Comparison of ENCODE assay signal across 8 cellular contexts in the genomic region with DNA sequence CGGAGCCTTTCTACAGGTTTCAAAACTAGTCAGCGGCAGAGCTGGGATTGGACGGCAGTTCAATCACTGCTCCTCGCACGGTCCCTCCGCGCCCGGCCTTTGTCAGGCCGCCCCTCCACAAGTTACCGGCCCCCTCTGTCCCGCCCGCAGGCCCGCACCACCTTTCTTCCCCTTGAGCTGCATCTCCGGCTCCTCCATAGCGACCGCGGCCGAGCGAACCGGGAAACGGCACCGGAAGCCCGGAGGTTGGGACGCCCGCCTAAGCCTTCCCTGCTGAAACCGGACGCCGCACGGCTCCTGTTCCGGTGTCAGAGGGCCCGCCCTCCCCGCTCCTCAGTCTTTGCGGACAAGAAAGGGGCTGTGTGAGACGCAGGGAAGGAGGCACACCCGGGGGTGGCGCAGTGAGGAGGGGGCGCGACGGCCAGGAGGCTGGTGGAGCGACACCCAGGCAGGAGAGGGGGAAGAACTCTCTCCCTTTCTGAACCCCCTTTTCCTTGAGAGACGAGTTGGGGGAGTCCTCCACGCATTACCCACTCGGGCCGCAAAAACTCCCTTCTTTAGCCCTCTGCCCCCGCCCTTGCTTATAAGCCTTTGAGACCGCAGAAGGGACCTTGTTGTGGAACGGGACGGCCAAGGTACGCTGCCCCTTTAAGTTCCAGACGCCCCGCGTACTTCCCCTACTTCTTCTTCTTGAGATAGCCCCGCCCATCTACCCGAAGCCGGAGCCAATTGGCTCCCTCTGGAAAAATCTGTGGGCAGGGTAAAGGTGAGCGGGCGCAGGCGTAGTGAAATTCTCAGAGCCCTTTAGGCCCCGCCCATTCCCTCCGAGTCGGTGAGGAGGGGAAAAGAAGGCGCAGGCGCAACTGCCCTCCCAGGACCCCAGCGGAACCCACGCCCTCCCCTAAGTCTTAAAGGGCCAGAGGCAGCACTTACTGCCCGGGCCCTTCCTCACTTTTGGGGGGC. TPM values are rescaled to one million over a fixed set of nuclear protein-coding genes. Genes with fewer than 3 reads are reported as not detected.
A peak's percentile ranks its signal among the peaks of the same experiment; 100 is the strongest.
DNase-seq lines count a peak whose midpoint lies in the region; ATAC-seq, FAIRE-seq and TF ChIP-seq lines count a peak whose summit lies in the region.

Gene BORCS8 (minus strand): TSS at position 233 of the 963 bp plus-strand sequence. CDS start 35 bp downstream, at position 198.
A gene with protein sequence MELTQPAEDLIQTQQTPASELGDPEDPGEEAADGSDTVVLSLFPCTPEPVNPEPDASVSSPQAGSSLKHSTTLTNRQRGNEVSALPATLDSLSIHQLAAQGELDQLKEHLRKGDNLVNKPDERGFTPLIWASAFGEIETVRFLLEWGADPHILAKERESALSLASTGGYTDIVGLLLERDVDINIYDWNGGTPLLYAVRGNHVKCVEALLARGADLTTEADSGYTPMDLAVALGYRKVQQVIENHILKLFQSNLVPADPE (plus strand): TSS at position 339 of the 963 bp plus-strand sequence. CDS start 1,689 bp downstream, outside the sequence.

- FAIRE-seq in islet of Langerhans (lab: Jason Lieb, UNC): peak; percentile 84

- peak; percentile 82 for ATAC-seq in GM19043 (IDR thresholded peaks at IDR 0.05; ENCODE audit: low read depth, unreplicated experiment)
- ATAC-seq in HG03378 (IDR thresholded peaks at IDR 0.05; ENCODE audit: unreplicated experiment): peak; percentile 85

- DNase-seq in AG10803 (ENCODE audit: low read depth) (peak; percentile 98), NCI-H460 (ENCODE audit: extremely low read depth, low read depth) (peak; percentile 97), cerebellar nuclear complex (lab: John Stamatoyannopoulos, UW) (peak; percentile 96 to 98)
- peak; percentile 97 for DNase-seq in activated CD4-positive, CD25-positive, alpha-beta regulatory T cell treated with anti-CD3 and anti-CD28 coated beads, Interleukin-2, amount 50 U/mL, for 72 hours
- DNase-seq in stimulated activated CD4-positive, alpha-beta T cell treated with anti-CD3 and anti-CD28 coated beads, Interleukin-12 subunit alpha, Interleukin-12 subunit beta, amount 100 ng/mL, for 4 hours: peak; percentile 96

- H3K4me3 ChIP-seq in AG10803 (ENCODE audit: low read length): peak within 1 kb of the TSS; percentile 99

- TF ChIP-seq CTCF in AG10803 (conservative IDR thresholded peaks at IDR 0.05; ENCODE audit: low read length): no peak

RNA-seq across cellular contexts. Expression of gene BORCS8, which starts in this region (rescaled TPM):
- total RNA-seq in NCI-H460 (2014; rRNA removed; shearing (Covaris generic)): 9.6 and 11.2 TPM in 2 replicates
- polyA plus RNA-seq in NCI-H460 (2014; cell fraction: nucleus; rRNA removed): 19.8 and 55.2 TPM in 2 replicates

RNA-seq across cellular contexts. Expression of the second gene that starts in this region (rescaled TPM):
- total RNA-seq in NCI-H460 (2014; rRNA removed; shearing (Covaris generic)): 34.8 and 39.3 TPM in 2 replicates
- polyA plus RNA-seq in NCI-H460 (2014; cell fraction: nucleus; rRNA removed): 32.8 and 62.9 TPM in 2 replicates

Comparison
In these comparisons a context has a peak if more than half of its experiments do, and no peak if none do; other contexts are left out.
1. Peak in every context shown above with its lines: DNase-seq, ATAC-seq and H3K4me3 ChIP-seq.